ENCODE assay signal across 9 cellular contexts in genomic region chr12:45268672-45269406, GRCh38. TPM values are rescaled to one million over a fixed set of nuclear protein-coding genes. Genes with fewer than 3 reads are reported as not detected.
DNase-seq lines count a peak whose midpoint lies in the region; ATAC-seq, FAIRE-seq and TF ChIP-seq lines count a peak whose summit lies in the region.
"Had no signal": no experiment of that assay in that cellular context is flagged by ENCODE, and none has a peak within 500 bp of the region (broad histone marks: within the 10 kb centered on the region; RNA-seq: fewer than 3 reads in every experiment).

No MANE protein-coding gene starts in this region.

- FAIRE-seq in HTR-8/SVneo (lab: Jason Lieb, UNC) (no peak), pancreas (lab: Jason Lieb, UNC) (no peak), frontal cortex (lab: Jason Lieb, UNC) (no peak)

- TF ChIP-seq CTCF in 22Rv1 (IDR thresholded peaks at IDR 0.05) (peak; percentile 77), fibroblast of mammary gland (conservative IDR thresholded peaks at IDR 0.05; ENCODE audit: control insufficient read depth, insufficient read depth, low read depth, low read length) (peak; percentile 44), pancreas (IDR thresholded peaks at IDR 0.05) (peak in 2 of 4 donors; percentile 12 to 15)

- intact Hi-C loops in pancreas (cut with DNase I): no loop called here

- H3K27ac ChIP-seq in 22Rv1 (no peak overlapping the region), pancreas (peak overlapping the region in 2 of 4 donors; percentile 54 to 68)

- 3 to 5% methylated on average over 5 of the region's 5 CpGs for WGBS in pancreas, 2 donors

- H3K9me3 ChIP-seq in pancreas: no peaks in the 10 kb centered on the region

- peaks cover 13 to 27% (median 26%) of the 10 kb centered on the region in 3 donors for H3K4me1 ChIP-seq in pancreas

- no peaks in the 10 kb centered on the region for H3K36me3 ChIP-seq in pancreas

- H3K27me3 ChIP-seq in pancreas: no peaks in the 10 kb centered on the region
- H3K27me3 ChIP-seq: dorsolateral prefrontal cortex had no signal

- H3K4me3 ChIP-seq in fibroblast of mammary gland (ENCODE audit: control insufficient read depth, low read depth, low read length) (peak overlapping the region; percentile 5), pancreas (no peak overlapping the region)
- H3K4me3 ChIP-seq: dorsolateral prefrontal cortex had no signal

- DNase-seq in HTR-8/SVneo (ENCODE audit: insufficient read length, low spot score) (peak; percentile 47), SHP77 (lab: John Stamatoyannopoulos, UW) (peak; percentile 3 to 8), fibroblast of mammary gland (ENCODE audit: low read depth) (peak; percentile 87), pancreas (peak; percentile 52 to 81 (median 70)), NOMO-1 treated with dmso at 0.1 percent for 144 hours (lab: John Stamatoyannopoulos, UW; ENCODE audit: unreplicated experiment) (no peak), frontal cortex (ENCODE audit: low spot score in 2 of 2) (no peak)

- ATAC-seq in GM18519 (IDR thresholded peaks at IDR 0.05; ENCODE audit: low FRiP score, unreplicated experiment) (peak; percentile 66), pancreas (peak; percentile 69 to 83 (median 76))

RNA-seq across cellular contexts. Expression of gene ANO6, which starts 52.9 kb away (rescaled TPM):
- 10 to 100 TPM; 14.4 to 34.0 (median 22.6) TPM for total RNA-seq in pancreas
- 1 to 10 TPM; 4.0 to 5.4 TPM for polyA plus RNA-seq in pancreas
- total RNA-seq in frontal cortex: 9.4 TPM

Comparison
In these comparisons a context has a peak if more than half of its experiments do, and no peak if none do; other contexts are left out.
1. DNase-seq: peak in HTR-8/SVneo (single experiment), SHP77 (2 of 2), fibroblast of mammary gland (single experiment) and pancreas (6 of 6); none in NOMO-1 treated with dmso at 0.1 percent for 144 hours (single experiment) and frontal cortex (0 of 2).